Comparison of ENCODE assay signal across 22 cellular contexts in genomic region chr4:18566970-18567799, GRCh38.
DNase-seq lines count a peak whose midpoint lies in the region; ATAC-seq, FAIRE-seq and TF ChIP-seq lines count a peak whose summit lies in the region.
"Had no signal": no experiment of that assay in that cellular context is flagged by ENCODE, and none has a peak within 500 bp of the region (broad histone marks: within the 10 kb centered on the region; RNA-seq: fewer than 3 reads in every experiment).

No MANE protein-coding gene starts in this region.

- peak; percentile 20 for DNase-seq in EH (ENCODE audit: low read depth)
- DNase-seq in T1000 (lab: John Stamatoyannopoulos, UW), result peak; percentile 22
- peak; percentile 64 for DNase-seq in hepatocyte (ENCODE audit: low spot score)
- peak in 2 of 6 donors; percentile 10 to 46 for DNase-seq in pancreas
- no peak for DNase-seq in NCI-H1105 (lab: John Stamatoyannopoulos, UW)
- no peak for DNase-seq in GM19239 (ENCODE audit: insufficient read length, low spot score)
- no peak for DNase-seq in pons (ENCODE audit: low spot score)
- DNase-seq: CD8-positive, alpha-beta T cell; DMS79; IMR-90; Karpas-422; NCI-H1105 treated with DMSO at 0.1 percent for 48 hours; NCI-H1694 treated with DMSO at 0.1 percent for 48 hours; NCI-H345; NCI-H526; SIG-M5 had no signal

- H3K27ac ChIP-seq in hepatocyte (no peak overlapping the region), pancreas (no peak overlapping the region)
- H3K27ac ChIP-seq: BLaER1 had no signal

- H3K4me3 ChIP-seq in hepatocyte, result no peak overlapping the region
- no peak overlapping the region for H3K4me3 ChIP-seq in pancreas
- H3K4me3 ChIP-seq: BLaER1, GM12878 had no signal

- H3K79me2 ChIP-seq in hepatocyte, result no peaks in the 10 kb centered on the region

- no peaks in the 10 kb centered on the region for H3K36me3 ChIP-seq in hepatocyte (replicated peaks; ENCODE audit: insufficient read depth, low read depth)
- H3K36me3 ChIP-seq in pancreas, result no peaks in the 10 kb centered on the region
- H3K36me3 ChIP-seq: BLaER1 had no signal

- no peaks in the 10 kb centered on the region for H3K4me1 ChIP-seq in hepatocyte (ENCODE audit: insufficient read depth)
- H3K4me1 ChIP-seq in pancreas, result peaks cover 0 to 7% (median 0%) of the 10 kb centered on the region in 3 donors
- H3K4me1 ChIP-seq: BLaER1 had no signal

- ATAC-seq in pancreas (peak in 3 of 4 donors; percentile 63 to 85 (median 72)), HG03571 (IDR thresholded peaks at IDR 0.05; ENCODE audit: unreplicated experiment) (no peak)
- ATAC-seq: CD8-positive, alpha-beta T cell; GM12878 had no signal

- intact Hi-C loops in pancreas (cut with DNase I), result no loop called here

- FAIRE-seq in pancreas (lab: Jason Lieb, UNC) (no peak), GM19239 (lab: Jason Lieb, UNC) (no peak)
- FAIRE-seq: D721Med, G401.6, GM12878, RCC 7860 had no signal

- H3K9me3 ChIP-seq in hepatocyte (ENCODE audit: low read depth) (no peaks in the 10 kb centered on the region), pancreas (no peaks in the 10 kb centered on the region)
- H3K9me3 ChIP-seq: BLaER1 had no signal

- H3K4me2 ChIP-seq in hepatocyte, result peak overlapping the region; percentile 21
- H3K4me2 ChIP-seq: BLaER1 had no signal

- no peaks in the 10 kb centered on the region for H3K27me3 ChIP-seq in hepatocyte
- H3K27me3 ChIP-seq in pancreas, result no peaks in the 10 kb centered on the region
- H3K27me3 ChIP-seq: BLaER1 had no signal

- H2AFZ ChIP-seq in hepatocyte, result no peak overlapping the region

- H3K9me2 ChIP-seq in hepatocyte (replicated peaks; ENCODE audit: insufficient read depth), result no peaks in the 10 kb centered on the region

- 66% methylated on average over 9 of the region's 9 CpGs for WGBS in hepatocyte (ENCODE audit: low lambda C conversion rate, missing lambda C conversion rate)
- 54 to 63% methylated on average over 9 of the region's 9 CpGs for WGBS in pancreas, 2 donors

- TF ChIP-seq CTCF in hepatocyte (IDR thresholded peaks at IDR 0.05; ENCODE audit: poor library complexity), result no peak
- no peak for TF ChIP-seq CTCF in pancreas (IDR thresholded peaks at IDR 0.05)

- no peaks in the 10 kb centered on the region for H4K20me1 ChIP-seq in hepatocyte (ENCODE audit: insufficient read depth, poor library complexity, severe bottlenecking)
- H4K20me1 ChIP-seq: BLaER1 had no signal

Comparison
In these comparisons a context has a peak if more than half of its experiments do, and no peak if none do; other contexts are left out.
1. DNase-seq: peak in EH (single experiment), T1000 (single experiment) and hepatocyte (single experiment); none in NCI-H1105 (single experiment), GM19239 (single experiment) and pons (single experiment).